ENCODE assay signal across 15 cellular contexts in genomic region chr2:172430671-172431070, GRCh38. TPM values are rescaled to one million over a fixed set of nuclear protein-coding genes. Genes with fewer than 3 reads are reported as not detected.
A peak's percentile ranks its signal among the peaks of the same experiment; 100 is the strongest.
DNase-seq lines count a peak whose midpoint lies in the region; ATAC-seq and TF ChIP-seq lines count a peak whose summit lies in the region.
"Had no signal": no experiment of that assay in that cellular context is flagged by ENCODE, and none has a peak within 500 bp of the region (broad histone marks: within the 10 kb centered on the region; RNA-seq: fewer than 3 reads in every experiment).

No MANE protein-coding gene starts in this region.

- no peaks in the 10 kb centered on the region for H3K79me2 ChIP-seq in MM.1S (ENCODE audit: low read length)

- TF ChIP-seq POLR2A in heart left ventricle (IDR thresholded peaks at IDR 0.05) = no peak
- no peak for TF ChIP-seq POLR2A in transverse colon (IDR thresholded peaks at IDR 0.05)

- no peak for TF ChIP-seq EP300 in transverse colon (IDR thresholded peaks at IDR 0.05; ENCODE audit: low read depth)

- H3K27ac ChIP-seq in heart left ventricle (peak overlapping the region in 11 of 12 donors; percentile 11 to 95 (median 88)), transverse colon (peak overlapping the region; percentile 95 to 97 (median 96)), MM.1S (ENCODE audit: low read length) (no peak overlapping the region)
- H3K27ac ChIP-seq: cardiac muscle cell had no signal

- no peaks in the 10 kb centered on the region for H3K36me3 Mint-ChIP-seq in brain
- H3K36me3 Mint-ChIP-seq: naive B cell had no signal

- H3K27me3 ChIP-seq in heart left ventricle (peaks cover 0 to 24% (median 0%) of the 10 kb centered on the region in 9 donors), transverse colon (peaks cover 10% of the 10 kb centered on the region), MM.1S (replicated peaks; ENCODE audit: insufficient read depth, low read length) (0 out of 2 replicates have a peak, but pooled peaks cover 4% of the 10 kb centered on the region)

- peak overlapping the region in 1 of 5 experiments; percentile 83 for H3K27ac Mint-ChIP-seq in brain
- H3K27ac Mint-ChIP-seq: activated CD4-positive, alpha-beta T cell treated with anti-CD3 and anti-CD28 coated beads, Interleukin-2, amount 10 ng/mL, durations not matched to agents 7 days and 5 days; naive B cell had no signal

- H3K4me1 Mint-ChIP-seq in brain = peaks cover 44% of the 10 kb centered on the region

- DNase-seq in heart left ventricle (no peak), left cardiac atrium (no peak), left colon (no peak), transverse colon (no peak), putamen (ENCODE audit: low spot score) (no peak), MM.1S (no peak)
- DNase-seq: activated CD4-positive, alpha-beta T cell treated with anti-CD3 and anti-CD28 coated beads, Interleukin-2, amount 10 ng/mL, durations not matched to agents 7 days and 5 days; activated effector memory CD4-positive, alpha-beta T cell treated with Interleukin-2 at 50 U/mL for 16 hours; erythroblast; naive B cell; NCI-H2171; T-helper 1 cell had no signal

- intact Hi-C loops in heart left ventricle (cut with DNase I) (loop anchor here in 2 of 10 donors (2.0 kb wide), 1 partner anchor 32 kb away; no protein-coding TSS in a partner anchor), left cardiac atrium (cut with DNase I) (no loop called here), left colon (cut with DNase I, micrococcal nuclease) (no loop called here), transverse colon (cut with DNase I; ENCODE audit: low total_unique reads) (no loop called here)

- ATAC-seq in heart left ventricle (no peak), left cardiac atrium (no peak), left colon (peak; percentile 32), GM18519 (IDR thresholded peaks at IDR 0.05; ENCODE audit: low FRiP score, unreplicated experiment) (no peak)

- H3K9me3 ChIP-seq in heart left ventricle (no peaks in the 10 kb centered on the region), transverse colon (no peaks in the 10 kb centered on the region), MM.1S (replicated peaks; ENCODE audit: insufficient read depth, low read length) (no peaks in the 10 kb centered on the region)

- no peak overlapping the region for H2AFZ ChIP-seq in MM.1S (ENCODE audit: low read length)

- H3K4me3 Mint-ChIP-seq in brain = peak overlapping the region in 3 of 5 experiments; percentile 59 to 93 (median 91)

- in situ Hi-C loops in transverse colon (cut with MboI; ENCODE audit: low pct_ligation_motif_present in 1 of 4, low pct_unique_long_range_greater_than_20kb in 1 of 4, low sequenced_read_pairs in 3 of 4) = no loop called here

- H3K4me3 ChIP-seq in heart left ventricle (peak overlapping the region in 11 of 12 donors; percentile 0 to 95 (median 86)), transverse colon (peak overlapping the region in 1 of 4 donors; percentile 19), MM.1S (ENCODE audit: low read length) (no peak overlapping the region)
- H3K4me3 ChIP-seq: cardiac muscle cell had no signal

- no peak overlapping the region for H3K4me2 ChIP-seq in MM.1S (ENCODE audit: low read depth, low read length)

- no peaks in the 10 kb centered on the region for H3K9me2 ChIP-seq in MM.1S (replicated peaks; ENCODE audit: insufficient read depth, low read length)

- H3K4me1 ChIP-seq in heart left ventricle (peaks cover 0 to 79% (median 35%) of the 10 kb centered on the region in 12 donors), transverse colon (peaks cover 10 to 65% (median 40%) of the 10 kb centered on the region in 4 donors), MM.1S (ENCODE audit: low read length) (peaks cover 6% of the 10 kb centered on the region; the same call in 1 of the 2 replicates)

- peaks cover 17% of the 10 kb centered on the region for H3K27me3 Mint-ChIP-seq in brain

- H3K9me3 Mint-ChIP-seq in brain = no peaks in the 10 kb centered on the region
- H3K9me3 Mint-ChIP-seq: activated CD4-positive, alpha-beta T cell treated with anti-CD3 and anti-CD28 coated beads, Interleukin-2, amount 10 ng/mL, durations not matched to agents 7 days and 5 days; naive B cell had no signal

- 63 to 83% (median 67%) methylated on average over 4 of the region's 4 CpGs for WGBS in heart left ventricle, 4 donors
- WGBS in transverse colon (ENCODE audit: low coverage in 1 of 2), 2 donors = 53 to 54% methylated on average over 2 to 4 of the region's 4 CpGs

- H3F3A ChIP-seq in MM.1S (ENCODE audit: insufficient read depth, low read length) = peaks cover 7% of the 10 kb centered on the region; the same call in 1 of the 2 replicates

- H3K36me3 ChIP-seq in heart left ventricle = no peaks in the 10 kb centered on the region
- H3K36me3 ChIP-seq in transverse colon = no peaks in the 10 kb centered on the region
- no peaks in the 10 kb centered on the region for H3K36me3 ChIP-seq in MM.1S (replicated peaks; ENCODE audit: insufficient read depth, low read length)
- H3K36me3 ChIP-seq: cardiac muscle cell had no signal

- TF ChIP-seq CTCF in heart left ventricle (IDR thresholded peaks at IDR 0.05) = no peak
- no peak for TF ChIP-seq CTCF in brain (conservative IDR thresholded peaks at IDR 0.05)
- no peak for TF ChIP-seq CTCF in transverse colon (IDR thresholded peaks at IDR 0.05)
- TF ChIP-seq CTCF in MM.1S (IDR thresholded peaks at IDR 0.05; ENCODE audit: low read length) = no peak

- no peaks in the 10 kb centered on the region for H4K20me1 ChIP-seq in MM.1S (ENCODE audit: insufficient read depth, low read length)

- no peak overlapping the region for H3K9ac ChIP-seq in MM.1S (ENCODE audit: low read length)

RNA-seq across cellular contexts. Expression of gene ITGA6, which starts 3.3 kb away (rescaled TPM):
- 10 to 100 TPM; 40.5 to 84.8 (median 51.2) TPM for total RNA-seq in heart left ventricle
- 10 to 100 TPM; 11.8 to 37.2 TPM for polyA plus RNA-seq in heart left ventricle
- 10 to 100 TPM; 47.0 to 53.3 TPM for total RNA-seq in left cardiac atrium
- 7.3 TPM for polyA plus RNA-seq in brain (ENCODE audit: insufficient read depth, low read depth, low replicate concordance)
- total RNA-seq in left colon = 100 to 1,000 TPM; 159 to 218 TPM
- 100 to 1,000 TPM in 3 of 4 donors, 10 to 100 TPM in 1; 80.4 to 267 (median 207) TPM for total RNA-seq in transverse colon
